ENCODE assay signal across 24 cellular contexts in the genomic region with DNA sequence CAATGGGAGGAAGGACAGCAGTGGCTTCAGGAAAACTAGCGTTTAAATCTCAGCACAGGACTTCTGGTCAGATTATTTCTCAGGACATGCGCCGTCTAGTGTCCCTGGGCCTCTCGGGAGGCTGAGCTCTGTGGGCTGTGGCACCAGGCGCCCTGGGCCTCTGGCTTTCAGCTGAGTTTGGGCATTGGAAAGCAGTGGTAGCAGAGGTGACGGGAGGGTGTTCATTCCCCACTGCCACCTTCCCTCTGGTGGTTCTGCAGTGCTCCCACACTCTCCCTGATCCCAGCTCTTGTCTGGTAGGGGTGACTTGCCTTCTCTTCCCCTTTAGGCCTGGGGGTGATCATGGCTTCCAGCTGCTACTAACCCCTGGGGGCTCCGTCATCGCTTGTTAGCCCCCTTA.
"Had no signal": no experiment of that assay in that cellular context is flagged by ENCODE, and none has a peak within 500 bp of the region (broad histone marks: within the 10 kb centered on the region; RNA-seq: fewer than 3 reads in every experiment).

No MANE protein-coding gene starts in this region.

- H3K9me3 ChIP-seq: colonic mucosa, esophagus muscularis mucosa, gastroesophageal sphincter, heart left ventricle, left lung, lower lobe of right lung, mucosa of descending colon had no signal

- H3K79me2 ChIP-seq: hepatocyte had no signal

- H3K27ac Mint-ChIP-seq: dendritic cell treated with granulocyte-macrophage colony-stimulating factor and Interleukin-4, amounts not matched to agents 40 ng/mL and 50 ng/mL, for 4 days; effector memory CD8-positive, alpha-beta T cell; endodermal cell; mesothelial cell of epicardium had no signal

- H3K4me1 ChIP-seq: colonic mucosa, esophagus muscularis mucosa, gastroesophageal sphincter, heart left ventricle, left lung, lower lobe of right lung had no signal

- ATAC-seq: effector memory CD8-positive, alpha-beta T cell; foreskin keratinocyte; gastroesophageal sphincter; heart left ventricle; left lung; left ventricle myocardium superior; lower lobe of right lung; mucosa of descending colon had no signal

- H2AFZ ChIP-seq: hepatocyte had no signal

- H3K9me3 Mint-ChIP-seq: dendritic cell treated with granulocyte-macrophage colony-stimulating factor and Interleukin-4, amounts not matched to agents 40 ng/mL and 50 ng/mL, for 4 days; effector memory CD8-positive, alpha-beta T cell; endodermal cell; mesothelial cell of epicardium had no signal

- FAIRE-seq: endometrium, endothelial cell of umbilical vein, frontal cortex, islet of Langerhans, keratinocyte had no signal

- H3K27me3 Mint-ChIP-seq: dendritic cell treated with granulocyte-macrophage colony-stimulating factor and Interleukin-4, amounts not matched to agents 40 ng/mL and 50 ng/mL, for 4 days had no signal

- H3K36me3 Mint-ChIP-seq: mesothelial cell of epicardium had no signal

- H3K36me3 ChIP-seq: colonic mucosa, esophagus muscularis mucosa, gastroesophageal sphincter, heart left ventricle, left lung, lower lobe of right lung had no signal

- H3K4me3 ChIP-seq: colonic mucosa, esophagus muscularis mucosa, gastroesophageal sphincter, heart left ventricle, hepatocyte, left lung, lower lobe of right lung, mucosa of descending colon had no signal

- H3K4me3 Mint-ChIP-seq: dendritic cell treated with granulocyte-macrophage colony-stimulating factor and Interleukin-4, amounts not matched to agents 40 ng/mL and 50 ng/mL, for 4 days; effector memory CD8-positive, alpha-beta T cell; endodermal cell; mesothelial cell of epicardium had no signal

- H3K27me3 ChIP-seq: colonic mucosa, heart left ventricle, hepatocyte, left lung had no signal

- H3K27ac ChIP-seq: colonic mucosa, esophagus muscularis mucosa, foreskin keratinocyte, gastroesophageal sphincter, heart left ventricle, hepatocyte, left lung, lower lobe of right lung had no signal

- H3K4me2 ChIP-seq: hepatocyte had no signal

- DNase-seq: cerebellar nuclear complex; colonic mucosa; cortex of kidney; effector CD8-positive, alpha-beta T cell; effector memory CD8-positive, alpha-beta T cell; endodermal cell; foreskin keratinocyte; heart left ventricle; left cardiac atrium; left lung; left ventricle myocardium superior; lower lobe of right lung; mesenchymal stem cell; mucosa of descending colon had no signal
